ENCODE assay signal across 11 cellular contexts in the genomic region with DNA sequence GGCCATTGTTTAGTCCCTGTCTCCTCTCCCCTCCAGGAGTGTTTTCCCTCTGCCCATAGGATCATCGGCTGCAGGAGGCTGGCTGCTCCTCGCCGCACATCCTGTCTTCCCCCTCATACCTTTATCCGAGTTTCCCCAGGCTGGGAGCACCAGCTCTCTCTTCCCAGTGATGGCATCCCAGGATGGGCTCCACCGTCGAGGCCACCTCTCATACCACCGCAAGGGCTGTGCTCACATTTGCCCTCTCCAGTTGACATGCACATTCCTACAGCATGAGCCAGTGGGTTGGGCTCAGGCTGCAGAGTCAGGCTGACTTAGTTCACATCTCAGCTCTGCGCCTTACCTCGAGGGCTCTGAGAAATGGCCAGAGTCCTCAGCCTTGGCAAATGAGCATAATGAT. TPM values are rescaled to one million over a fixed set of nuclear protein-coding genes. Genes with fewer than 3 reads are reported as not detected.
DNase-seq lines count a peak whose midpoint lies in the region; ATAC-seq, FAIRE-seq and TF ChIP-seq lines count a peak whose summit lies in the region.
"Had no signal": no experiment of that assay in that cellular context is flagged by ENCODE, and none has a peak within 500 bp of the region (broad histone marks: within the 10 kb centered on the region; RNA-seq: fewer than 3 reads in every experiment).

No MANE protein-coding gene starts in this region.

- ATAC-seq in GM19324 (IDR thresholded peaks at IDR 0.05; ENCODE audit: low FRiP score, unreplicated experiment) (no peak), HG03432 (IDR thresholded peaks at IDR 0.05; ENCODE audit: unreplicated experiment) (no peak)
- ATAC-seq: activated T-cell treated with anti-CD3 and anti-CD28 coated beads, Interleukin-2, amount 50 U/mL, for 4 hours had no signal

- no peak overlapping the region for H3K4me3 ChIP-seq in osteoblast (ENCODE audit: insufficient read depth, low read length)
- H3K4me3 ChIP-seq: SK-N-MC had no signal

- peaks cover 1% of the 10 kb centered on the region for H3K27me3 Mint-ChIP-seq in endothelial cell (ENCODE audit: unreplicated experiment)

- H3K4me1 Mint-ChIP-seq in endothelial cell (ENCODE audit: unreplicated experiment), result peaks cover 7% of the 10 kb centered on the region

- H3K9me3 Mint-ChIP-seq in endothelial cell (ENCODE audit: unreplicated experiment), result no peaks in the 10 kb centered on the region
- H3K9me3 Mint-ChIP-seq: activated T-cell treated with anti-CD3 and anti-CD28 coated beads, Interleukin-2, amount 50 U/mL, for 4 hours had no signal

- no peaks in the 10 kb centered on the region for H3K9me3 ChIP-seq in osteoblast (ENCODE audit: low read depth, low read length)

- H2AFZ ChIP-seq in osteoblast (ENCODE audit: low read length), result peak overlapping the region; percentile 64

- H4K20me1 ChIP-seq in osteoblast (ENCODE audit: insufficient read depth, low read length), result no peaks in the 10 kb centered on the region

- H3K36me3 Mint-ChIP-seq in endothelial cell (ENCODE audit: low read depth, unreplicated experiment), result no peaks in the 10 kb centered on the region

- no peak for TF ChIP-seq CTCF in endothelial cell (IDR thresholded peaks at IDR 0.05; ENCODE audit: unreplicated experiment)
- TF ChIP-seq CTCF in osteoblast (IDR thresholded peaks at IDR 0.05; ENCODE audit: extremely low read depth, low read depth, low read length), result no peak

- H3K4me2 ChIP-seq in osteoblast (ENCODE audit: insufficient read depth, low read length), result peak overlapping the region; percentile 23

- H3K4me1 ChIP-seq in osteoblast (ENCODE audit: insufficient read depth, low read length), result peaks cover 9% of the 10 kb centered on the region

- H3K4me3 Mint-ChIP-seq in endothelial cell (ENCODE audit: unreplicated experiment), result no peak overlapping the region

- FAIRE-seq in GM12892 (lab: Jason Lieb, UNC), result no peak

- DNase-seq in EH (ENCODE audit: low read depth) (peak; percentile 91), NCI-H226 (peak; percentile 84), endothelial cell (ENCODE audit: low spot score) (no peak), osteoblast (ENCODE audit: insufficient read length, low spot score, missing footprints) (peak; percentile 97), GM12892 (ENCODE audit: insufficient read length) (no peak), NCI-H2196 (lab: John Stamatoyannopoulos, UW; ENCODE audit: unreplicated experiment) (no peak)
- DNase-seq: NCI-H1694 had no signal

- no peak overlapping the region for H3K27ac ChIP-seq in osteoblast (ENCODE audit: low read depth, low read length)
- H3K27ac ChIP-seq: SK-N-MC had no signal

- H3K27me3 ChIP-seq in osteoblast (ENCODE audit: insufficient read depth, low read length), result no peaks in the 10 kb centered on the region

- H3K27ac Mint-ChIP-seq in endothelial cell (ENCODE audit: unreplicated experiment), result peak overlapping the region; percentile 1

- TF ChIP-seq POLR2A in GM12892 (IDR thresholded peaks at IDR 0.05; ENCODE audit: low read depth, low read length), result no peak

- no peaks in the 10 kb centered on the region for H3K36me3 ChIP-seq in osteoblast (ENCODE audit: insufficient read depth, low read length)

- no peaks in the 10 kb centered on the region for H3K79me2 ChIP-seq in osteoblast (ENCODE audit: insufficient read depth, low read length)

RNA-seq across cellular contexts. Expression of a gene that starts 12.1 kb away (rescaled TPM):
- 0.31 TPM for total RNA-seq in endothelial cell (ENCODE audit: unreplicated experiment)
- 0.29 and 2.9 TPM in 2 replicates for total RNA-seq in osteoblast
- polyA plus RNA-seq in GM12892 (2012; ENCODE audit: missing spikeins), result 0.06 TPM

RNA-seq across cellular contexts. Expression of a gene that starts 46.0 kb away (rescaled TPM):
- total RNA-seq in endothelial cell (ENCODE audit: unreplicated experiment) (162 TPM), osteoblast (99.6 and 111 TPM in 2 replicates)
- polyA plus RNA-seq in GM12892 (2012; ENCODE audit: missing spikeins), result 60.7 TPM

RNA-seq across cellular contexts. Expression of a gene that starts 52.2 kb away (rescaled TPM):
- total RNA-seq in endothelial cell (ENCODE audit: unreplicated experiment) (31.7 TPM), osteoblast (34.5 and 34.7 TPM in 2 replicates)
- 29.7 TPM for polyA plus RNA-seq in GM12892 (2012; ENCODE audit: missing spikeins)

Comparison
In these comparisons a context has a peak if more than half of its experiments do, and no peak if none do; other contexts are left out.
1. DNase-seq: peak in EH (single experiment), NCI-H226 (single experiment) and osteoblast (single experiment); none in endothelial cell (single experiment), GM12892 (single experiment) and NCI-H2196 (single experiment).